10 cellular contexts compared by ENCODE assay signal in the genomic region with DNA sequence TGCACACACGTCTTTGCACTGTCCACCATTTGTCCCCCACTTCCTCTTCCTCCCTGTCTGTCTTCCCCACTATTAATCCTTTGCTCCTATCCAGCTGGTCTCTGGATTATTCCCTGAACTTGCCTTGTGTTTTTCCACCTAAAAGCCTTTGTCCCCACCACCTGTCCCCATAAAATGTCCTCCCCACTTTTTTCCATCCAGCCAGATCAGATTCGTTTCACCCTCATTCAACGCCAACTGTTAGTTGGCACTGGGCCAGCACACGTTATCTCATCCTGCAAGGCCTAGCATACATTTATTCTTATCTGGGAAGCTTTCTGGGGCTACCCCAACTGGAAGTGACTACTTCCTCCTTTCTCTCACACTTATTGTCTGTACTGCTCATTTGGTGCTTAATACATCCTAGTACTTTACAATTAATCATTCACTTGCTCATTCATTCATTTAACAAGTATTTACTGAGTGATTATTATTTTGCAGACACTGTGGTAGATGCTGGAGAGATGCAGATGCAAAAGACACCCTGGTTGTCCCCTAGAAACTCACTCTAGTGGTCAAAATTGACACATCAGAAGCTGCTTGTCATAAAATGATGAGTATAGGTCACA.
DNase-seq lines count a peak whose midpoint lies in the region; FAIRE-seq and TF ChIP-seq lines count a peak whose summit lies in the region.
"Had no signal": no experiment of that assay in that cellular context is flagged by ENCODE, and none has a peak within 500 bp of the region (broad histone marks: within the 10 kb centered on the region; RNA-seq: fewer than 3 reads in every experiment).

No MANE protein-coding gene starts in this region.

- WGBS in stomach, 5 donors: 4 to 17% (median 9%) methylated on average over 4 of the region's 4 CpGs
- WGBS in tibial nerve, 2 donors: 31 to 40% methylated on average over 4 of the region's 4 CpGs
- no CpG with 5 or more reads among the region's 4 CpGs for WGBS in H9 (ENCODE audit: extremely low coverage, insufficient read length, low lambda C conversion rate)

- H4K8ac ChIP-seq in H9 (replicated peaks; ENCODE audit: insufficient read length, low read depth, low read length): no peak overlapping the region

- H4K91ac ChIP-seq in H9 (ENCODE audit: insufficient read length, low read depth, low read length): no peak overlapping the region

- H3K27me3 ChIP-seq in OCI-LY3 (ENCODE audit: low read depth, low read length) (no peaks in the 10 kb centered on the region; the same call in 1 of the 2 replicates), stomach (no peaks in the 10 kb centered on the region), tibial nerve (no peaks in the 10 kb centered on the region), H9 (ENCODE audit: insufficient read depth, low read length) (no peaks in the 10 kb centered on the region)

- no peak overlapping the region for H2BK15ac ChIP-seq in H9 (ENCODE audit: low read depth, low read length)

- H3K36me3 ChIP-seq in OCI-LY3 (replicated peaks; ENCODE audit: low read depth, low read length) (peaks cover 4% of the 10 kb centered on the region), stomach (no peaks in the 10 kb centered on the region), tibial nerve (no peaks in the 10 kb centered on the region)

- H3K18ac ChIP-seq in H9 (ENCODE audit: insufficient read length, low read depth, low read length): no peak overlapping the region

- intact Hi-C loops in stomach (cut with DNase I; ENCODE audit: low total_unique reads): no loop called here

- no peak for FAIRE-seq in GM12892 (lab: Jason Lieb, UNC)
- FAIRE-seq: A549, TTC549 had no signal

- H3K36me3 Mint-ChIP-seq in H9 (ENCODE audit: insufficient read depth in 1 of 3, low read depth in 3 of 3): no peaks in the 10 kb centered on the region; a peak in 1 of 7 replicates

- peak overlapping the region; percentile 34 for H3K4me2 ChIP-seq in OCI-LY3 (ENCODE audit: low read length)
- no peak overlapping the region for H3K4me2 ChIP-seq in H9 (ENCODE audit: insufficient read depth, insufficient read length, low read length)
- H3K4me2 ChIP-seq: A549 had no signal

- no peaks in the 10 kb centered on the region for H3K79me2 ChIP-seq in OCI-LY3 (ENCODE audit: low read length)
- H3K79me2 ChIP-seq in H9 (ENCODE audit: insufficient read depth, low read length): no peaks in the 10 kb centered on the region

- TF ChIP-seq EP300 in stomach (IDR thresholded peaks at IDR 0.05): no peak
- TF ChIP-seq EP300 in tibial nerve (IDR thresholded peaks at IDR 0.05): no peak

- H4K5ac ChIP-seq in H9 (ENCODE audit: insufficient read length, low read depth, low read length): no peak overlapping the region

- H2BK5ac ChIP-seq in H9 (ENCODE audit: insufficient read length, low read length): no peak overlapping the region

- no peaks in the 10 kb centered on the region for H3K23me2 ChIP-seq in H9 (ENCODE audit: insufficient read length, low read depth, low read length, poor library complexity, severe bottlenecking)

- DNase-seq in SKM-1 treated with dmso at 0.1 percent for 144 hours (lab: John Stamatoyannopoulos, UW; ENCODE audit: unreplicated experiment) (peak; percentile 50), SKM-1 (lab: John Stamatoyannopoulos, UW; ENCODE audit: unreplicated experiment) (no peak), stomach (peak; percentile 75), GM12892 (ENCODE audit: insufficient read length) (no peak), tibial nerve (ENCODE audit: low spot score in 2 of 2) (no peak), H9 (no peak)
- peak; percentile 40 for DNase-seq in Jurkat, Clone E6-1 (ENCODE audit: low read depth, low spot score)

- H2BK120ac ChIP-seq in H9 (ENCODE audit: low read depth, low read length, poor library complexity, severe bottlenecking): no peak overlapping the region

- no peak overlapping the region for H2BK20ac ChIP-seq in H9 (ENCODE audit: low read depth, low read length, poor library complexity, severe bottlenecking)

- H3K79me1 ChIP-seq in H9 (ENCODE audit: insufficient read depth, low read depth, low read length, poor library complexity, severe bottlenecking): no peaks in the 10 kb centered on the region

- no peak overlapping the region for H3K9ac ChIP-seq in OCI-LY3 (ENCODE audit: low read length)
- H3K9ac ChIP-seq in H9 (ENCODE audit: extremely low read depth, insufficient read length, low read length): no peak overlapping the region

- no peaks in the 10 kb centered on the region for H3K27me3 Mint-ChIP-seq in H9 (ENCODE audit: low read depth)

- H3K9me3 Mint-ChIP-seq in H9: no peaks in the 10 kb centered on the region; a peak in 1 of 5 replicates

- no peak overlapping the region for H2BK12ac ChIP-seq in H9 (ENCODE audit: insufficient read length, low read depth, low read length)

- H3K9me3 ChIP-seq in OCI-LY3 (ENCODE audit: insufficient read depth, low read length) (no peaks in the 10 kb centered on the region), stomach (no peaks in the 10 kb centered on the region), tibial nerve (peaks cover 0 to 6% (median 0%) of the 10 kb centered on the region in 4 donors), H9 (ENCODE audit: control insufficient read depth, low read depth, low read length) (no peaks in the 10 kb centered on the region)
- H3K9me3 ChIP-seq: A549 had no signal

- no peak overlapping the region for H3K56ac ChIP-seq in H9 (ENCODE audit: insufficient read length, low read depth, low read length)

- H4K20me1 ChIP-seq in OCI-LY3 (ENCODE audit: insufficient read depth, low read length) (no peaks in the 10 kb centered on the region), H9 (ENCODE audit: control insufficient read depth, insufficient read depth, insufficient read length) (no peaks in the 10 kb centered on the region)

- no peak overlapping the region for H2AK5ac ChIP-seq in H9 (ENCODE audit: insufficient read length, low read length)

- H3K27ac ChIP-seq in OCI-LY3 (ENCODE audit: low read length) (no peak overlapping the region), stomach (peak overlapping the region in 2 of 5 donors; percentile 41 to 45), tibial nerve (no peak overlapping the region), H9 (ENCODE audit: insufficient read length, low read depth, low read length) (no peak overlapping the region)

- H3K23ac ChIP-seq in H9 (ENCODE audit: insufficient read length, low read depth, low read length): no peak overlapping the region

- no peak overlapping the region for H3K4me3 ChIP-seq in Jurkat, Clone E6-1 (ENCODE audit: low read length)
- no peak overlapping the region for H3K4me3 ChIP-seq in OCI-LY3 (ENCODE audit: low read length)
- H3K4me3 ChIP-seq in stomach: no peak overlapping the region
- no peak overlapping the region for H3K4me3 ChIP-seq in tibial nerve
- H3K4me3 ChIP-seq: A549 had no signal

- H3K4me1 Mint-ChIP-seq in H9: peaks cover 46 to 53% of the 10 kb centered on the region in 2 experiments

- no peak overlapping the region for H3K14ac ChIP-seq in H9 (ENCODE audit: insufficient read depth, low read length)

- peaks cover 18% of the 10 kb centered on the region for H3K4me1 ChIP-seq in OCI-LY3 (ENCODE audit: low read length)
- peaks cover 15 to 21% (median 17%) of the 10 kb centered on the region in 4 donors for H3K4me1 ChIP-seq in stomach
- H3K4me1 ChIP-seq in tibial nerve: peaks cover 0 to 17% (median 0%) of the 10 kb centered on the region in 4 donors
- peaks cover 2% of the 10 kb centered on the region; the same call in 1 of the 2 replicates for H3K4me1 ChIP-seq in H9 (ENCODE audit: insufficient read depth, low read length)

- H3K4ac ChIP-seq in H9 (ENCODE audit: low read depth, low read length): no peak overlapping the region

- no peak for TF ChIP-seq POLR2A in stomach (IDR thresholded peaks at IDR 0.05)
- TF ChIP-seq POLR2A in GM12892 (IDR thresholded peaks at IDR 0.05; ENCODE audit: low read depth, low read length): no peak
- TF ChIP-seq POLR2A in tibial nerve (IDR thresholded peaks at IDR 0.05): no peak

- no peak overlapping the region for H3K27ac Mint-ChIP-seq in H9

- no peak overlapping the region for H3T11ph ChIP-seq in H9 (ENCODE audit: low read length)

- H2AFZ ChIP-seq in OCI-LY3 (ENCODE audit: low read depth, low read length) (no peak overlapping the region), H9 (ENCODE audit: low read length) (no peak overlapping the region)

- H3K4me3 Mint-ChIP-seq in H9: no peak overlapping the region

- no peak for TF ChIP-seq CTCF in OCI-LY3 (IDR thresholded peaks at IDR 0.05; ENCODE audit: low read depth, low read length)
- TF ChIP-seq CTCF in stomach (IDR thresholded peaks at IDR 0.05): no peak
- TF ChIP-seq CTCF in tibial nerve (IDR thresholded peaks at IDR 0.05): no peak
- no peak for TF ChIP-seq CTCF in H9 (conservative IDR thresholded peaks at IDR 0.05)

Comparison
In these comparisons a context has a peak if more than half of its experiments do, and no peak if none do; other contexts are left out.
1. DNase-seq: peak in SKM-1 treated with dmso at 0.1 percent for 144 hours (single experiment), Jurkat, Clone E6-1 (single experiment) and stomach (single experiment); none in SKM-1 (single experiment), GM12892 (single experiment), tibial nerve (0 of 2) and H9 (single experiment).